14 cellular contexts compared by ENCODE assay signal in the genomic region with DNA sequence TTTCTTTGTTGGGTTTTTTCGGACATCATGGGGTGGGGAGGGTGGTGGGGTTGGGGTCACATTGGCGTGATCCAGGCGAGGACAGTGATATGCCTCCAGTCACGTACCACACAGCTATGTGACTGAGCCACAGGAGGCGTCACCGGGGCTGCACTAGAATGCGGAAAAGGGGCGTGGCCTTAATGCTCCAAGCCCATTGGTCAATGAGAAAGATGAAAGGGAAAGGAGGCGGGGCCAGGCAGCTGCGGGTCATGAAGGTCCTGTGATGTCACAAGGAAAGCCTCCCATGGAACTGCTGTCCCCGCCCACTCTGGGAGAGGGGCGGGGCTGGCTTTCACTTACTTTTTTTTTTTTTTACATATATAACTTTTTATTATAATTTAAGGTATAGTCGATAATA. TPM values are rescaled to one million over a fixed set of nuclear protein-coding genes. Genes with fewer than 3 reads are reported as not detected.
"Had no signal": no experiment of that assay in that cellular context is flagged by ENCODE, and none has a peak within 500 bp of the region (broad histone marks: within the 10 kb centered on the region; RNA-seq: fewer than 3 reads in every experiment).

A gene with protein sequence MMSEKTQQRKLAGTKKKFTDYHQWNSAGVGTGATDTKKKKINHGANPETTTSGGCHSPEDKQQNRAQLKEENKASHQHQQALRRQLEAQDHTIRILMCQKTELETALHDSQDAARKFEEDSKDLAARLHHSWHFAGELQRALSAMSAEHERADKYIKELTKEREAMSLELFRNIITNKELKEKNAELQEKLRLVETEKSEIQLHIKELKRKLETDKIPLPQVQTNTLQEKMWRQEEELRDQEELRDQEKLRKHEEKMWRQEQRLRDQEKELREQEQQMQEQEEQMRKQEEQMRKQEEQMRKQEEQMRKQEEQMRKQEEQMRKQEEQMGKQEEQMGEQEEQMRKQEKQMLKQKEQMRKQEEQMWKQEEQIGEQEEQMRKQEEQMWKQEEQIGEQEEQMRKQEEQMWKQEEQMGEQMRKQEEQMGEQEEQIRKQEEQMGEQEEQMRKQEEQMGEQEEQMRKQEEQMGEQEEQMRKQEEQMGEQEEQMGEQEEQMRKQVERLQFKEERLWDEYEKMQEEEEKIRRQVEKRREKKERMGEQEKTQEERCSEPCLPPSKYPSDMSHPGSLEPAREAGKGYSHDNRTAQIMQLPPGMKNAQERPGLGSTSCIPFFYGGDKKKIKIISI (minus strand): TSS at position 124 of the 400 bp plus-strand sequence. CDS start 95 bp downstream, at position 29.

RNA-seq across cellular contexts. Expression of the gene that starts here (rescaled TPM):
- total RNA-seq: bronchial epithelial cell; cerebellum; endothelial cell of umbilical vein; esophagus squamous epithelium; left cardiac atrium; lower leg skin; mucosa of gallbladder; naive thymus-derived CD4-positive, alpha-beta T cell; ovary; psoas muscle; right cardiac atrium; skeletal muscle tissue; thoracic aorta; upper lobe of left lung had no signal
- polyA plus RNA-seq: endothelial cell of umbilical vein; naive thymus-derived CD4-positive, alpha-beta T cell; ovary; psoas muscle; right cardiac atrium had no signal
